In the genomic region with DNA sequence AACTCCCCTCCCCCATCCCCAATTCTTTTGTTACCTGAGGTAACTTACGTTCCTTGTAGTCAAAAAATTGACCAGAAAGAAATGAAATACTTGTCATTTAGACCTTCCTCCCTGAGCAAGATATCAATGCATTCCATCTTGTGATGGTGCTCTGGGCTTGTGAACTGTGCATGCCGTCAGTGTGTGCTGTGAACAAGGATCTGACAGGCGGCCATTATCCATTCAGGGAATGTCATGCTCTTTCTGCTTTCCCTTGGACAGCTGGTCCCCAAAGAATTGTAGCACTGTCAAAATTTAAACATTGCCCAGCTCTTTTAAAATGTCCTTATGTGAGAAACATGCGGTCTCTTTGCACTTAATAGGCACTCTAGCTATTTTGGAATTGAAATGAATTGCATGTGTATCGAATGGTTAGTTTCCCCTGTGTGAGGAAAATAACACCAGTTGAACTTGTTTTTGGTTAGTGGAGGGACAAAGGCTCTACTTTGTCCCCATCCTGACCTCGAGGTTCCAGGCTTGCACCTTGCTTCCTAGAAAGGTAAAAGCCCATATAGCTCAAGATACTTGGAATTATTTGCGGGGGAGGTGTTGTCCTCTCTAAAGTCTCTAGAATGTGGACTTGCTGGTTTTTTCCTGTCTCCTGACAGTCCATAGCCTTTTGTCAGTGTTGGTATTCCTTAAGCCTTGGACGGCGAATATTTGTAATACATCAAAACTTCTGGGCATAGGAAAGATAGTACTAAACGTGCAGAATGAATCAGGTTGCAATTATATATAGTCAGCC, we compare ENCODE assay signal across 19 cellular contexts.
"Had no signal": no experiment of that assay in that cellular context is flagged by ENCODE, and none has a peak within 500 bp of the region (broad histone marks: within the 10 kb centered on the region; RNA-seq: fewer than 3 reads in every experiment).

No MANE protein-coding gene starts in this region.

- ATAC-seq: activated CD8-positive, alpha-beta memory T cell treated with anti-CD3 and anti-CD28 coated beads, Interleukin-2, amount 10 ng/mL, durations not matched to agents 7 days and 5 days; foreskin keratinocyte; pancreas; stimulated activated naive CD8-positive, alpha-beta T cell treated with anti-CD3 and anti-CD28 coated beads, Interleukin-15, Interleukin-2, amounts not matched to agents 100 U/mL and 50 U/mL, for 24 hours; T-cell had no signal

- H3K4me1 Mint-ChIP-seq: activated CD4-positive, alpha-beta memory T cell treated with anti-CD3 and anti-CD28 coated beads, Interleukin-2, amount 10 ng/mL, durations not matched to agents 7 days and 5 days; activated CD8-positive, alpha-beta memory T cell treated with anti-CD3 and anti-CD28 coated beads, Interleukin-2, amount 10 ng/mL, durations not matched to agents 7 days and 5 days; activated naive CD8-positive, alpha-beta T cell treated with anti-CD3 and anti-CD28 coated beads for 36 hours; T-cell had no signal

- H3K27me3 Mint-ChIP-seq: activated CD4-positive, alpha-beta memory T cell treated with anti-CD3 and anti-CD28 coated beads, Interleukin-2, amount 10 ng/mL, durations not matched to agents 7 days and 5 days; activated CD8-positive, alpha-beta memory T cell treated with anti-CD3 and anti-CD28 coated beads, Interleukin-2, amount 10 ng/mL, durations not matched to agents 7 days and 5 days; activated naive CD8-positive, alpha-beta T cell treated with anti-CD3 and anti-CD28 coated beads for 36 hours; brain; T-cell had no signal

- H3K27ac Mint-ChIP-seq: activated CD4-positive, alpha-beta memory T cell treated with anti-CD3 and anti-CD28 coated beads, Interleukin-2, amount 10 ng/mL, durations not matched to agents 7 days and 5 days; activated CD8-positive, alpha-beta memory T cell treated with anti-CD3 and anti-CD28 coated beads, Interleukin-2, amount 10 ng/mL, durations not matched to agents 7 days and 5 days; activated naive CD8-positive, alpha-beta T cell treated with anti-CD3 and anti-CD28 coated beads for 36 hours; T-cell had no signal

- DNase-seq: activated CD4-positive, alpha-beta memory T cell treated with anti-CD3 and anti-CD28 coated beads, Interleukin-2, amount 10 ng/mL, durations not matched to agents 7 days and 5 days; activated CD4-positive, alpha-beta T cell treated with anti-CD3 and anti-CD28 coated beads for 48 hours; activated CD4-positive, CD25-positive, alpha-beta regulatory T cell; activated CD8-positive, alpha-beta memory T cell treated with anti-CD3 and anti-CD28 coated beads, Interleukin-2, amount 10 ng/mL, durations not matched to agents 7 days and 5 days; activated naive CD4-positive, alpha-beta T cell; activated naive CD8-positive, alpha-beta T cell treated with anti-CD3 and anti-CD28 coated beads for 36 hours; amniotic stem cell; central memory CD4-positive, alpha-beta T cell; foreskin keratinocyte; midbrain; pancreas; sigmoid colon; stimulated activated CD4-positive, alpha-beta T cell treated with anti-CD3 and anti-CD28 coated beads, Interleukin-1b, Interleukin-23, amount 100 ng/mL, for 48 hours; stimulated activated naive CD8-positive, alpha-beta T cell treated with anti-CD3 and anti-CD28 coated beads, Interleukin-15, Interleukin-2, amounts not matched to agents 100 U/mL and 50 U/mL, for 24 hours; T-cell; T-helper 9 cell; tibial artery; uterus had no signal

- H3K36me3 Mint-ChIP-seq: activated CD8-positive, alpha-beta memory T cell treated with anti-CD3 and anti-CD28 coated beads, Interleukin-2, amount 10 ng/mL, durations not matched to agents 7 days and 5 days; brain; T-cell had no signal

- H3K4me3 Mint-ChIP-seq: activated CD4-positive, alpha-beta memory T cell treated with anti-CD3 and anti-CD28 coated beads, Interleukin-2, amount 10 ng/mL, durations not matched to agents 7 days and 5 days; activated CD8-positive, alpha-beta memory T cell treated with anti-CD3 and anti-CD28 coated beads, Interleukin-2, amount 10 ng/mL, durations not matched to agents 7 days and 5 days; activated naive CD8-positive, alpha-beta T cell treated with anti-CD3 and anti-CD28 coated beads for 36 hours; brain; T-cell had no signal
